In the genomic region with DNA sequence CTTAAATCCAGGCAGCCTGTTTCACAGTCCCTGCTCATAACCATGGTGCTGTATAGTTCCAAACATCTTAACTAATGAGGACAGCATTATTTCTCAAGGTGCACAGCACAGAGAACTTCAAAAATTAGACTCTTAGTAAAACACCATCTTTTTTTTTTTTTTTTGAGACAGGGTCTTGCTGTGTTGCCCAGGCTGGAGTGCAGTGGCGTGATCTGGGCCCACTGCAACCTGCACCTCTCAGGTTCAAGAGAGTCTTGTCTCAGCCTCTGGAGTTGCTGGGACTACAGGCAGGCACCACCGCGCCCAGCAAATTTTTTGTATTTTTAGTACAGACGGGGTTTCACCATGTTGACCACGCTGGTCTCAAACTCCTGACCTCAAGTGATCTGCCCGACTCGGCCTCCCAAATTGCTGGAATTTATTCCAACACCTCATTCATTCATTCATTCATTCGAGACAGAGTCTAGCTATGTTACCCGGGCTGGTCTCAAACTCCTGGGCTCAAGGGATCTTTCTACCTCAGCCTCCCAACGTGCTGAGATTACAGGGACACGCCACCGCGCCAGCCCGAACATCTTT, we compare ENCODE assay signal across 8 cellular contexts. TPM values are rescaled to one million over a fixed set of nuclear protein-coding genes. Genes with fewer than 3 reads are reported as not detected.
DNase-seq lines count a peak whose midpoint lies in the region; ATAC-seq, FAIRE-seq and TF ChIP-seq lines count a peak whose summit lies in the region.

No MANE protein-coding gene starts in this region.

- DNase-seq in A673 (ENCODE audit: low spot score) (no peak), brain microvascular endothelial cell (no peak), A172 (ENCODE audit: low spot score) (no peak), dedifferentiated amniotic fluid mesenchymal stem cell (ENCODE audit: extremely low spot score) (no peak), frontal cortex (ENCODE audit: low spot score in 2 of 2) (no peak), HuH-7 (ENCODE audit: low spot score) (no peak)

- no peaks in the 10 kb centered on the region for H3K36me3 ChIP-seq in A673 (ENCODE audit: insufficient read depth, low read length, poor library complexity, severe bottlenecking)
- H3K36me3 ChIP-seq in brain microvascular endothelial cell (replicated peaks), result no peaks in the 10 kb centered on the region

- no peak for FAIRE-seq in frontal cortex (lab: Jason Lieb, UNC)

- CTCF ChIA-PET in A673 (lab: Charles Lee), result no interaction called here

- ATAC-seq in HG02759 (IDR thresholded peaks at IDR 0.05; ENCODE audit: unreplicated experiment), result peak; percentile 18

- intact Hi-C loops in A673 (cut with micrococcal nuclease; ENCODE audit: unreplicated experiment), result no loop called here

- in situ Hi-C loops in brain microvascular endothelial cell (cut with HindIII; ENCODE audit: low pct_ligation_motif_present, low sequenced_read_pairs), result no loop called here

- H3K27ac ChIP-seq in A673 (ENCODE audit: low read depth, low read length, poor library complexity, severe bottlenecking), result peak overlapping the region; percentile 88
- peak overlapping the region; percentile 76 for H3K27ac ChIP-seq in brain microvascular endothelial cell

- H3K9me3 ChIP-seq in A673 (ENCODE audit: low read depth, low read length, poor library complexity, severe bottlenecking), result no peaks in the 10 kb centered on the region
- H3K9me3 ChIP-seq in mononuclear cell (ENCODE audit: low read depth, low read length), result no peaks in the 10 kb centered on the region

- H3K4me1 ChIP-seq in A673 (ENCODE audit: insufficient read depth, low read length, poor library complexity, severe bottlenecking), result no peaks in the 10 kb centered on the region
- H3K4me1 ChIP-seq in mononuclear cell (ENCODE audit: insufficient read depth, low read length), result peaks cover 18% of the 10 kb centered on the region

- H3K4me3 ChIP-seq in A673 (ENCODE audit: low read depth, low read length, poor library complexity, severe bottlenecking) (peak overlapping the region; percentile 82), brain microvascular endothelial cell (ENCODE audit: low read depth, low read length) (peak overlapping the region; percentile 70), mononuclear cell (ENCODE audit: low read length) (peak overlapping the region; percentile 91)

- POLR2A ChIA-PET in A673 (lab: Charles Lee; ENCODE audit: low non-redundant PET), result no interaction called here

- BruUV-seq in A673 (replicated peaks; lab: Mats Ljungman, UMichigan), result no TSS peak

- no peaks in the 10 kb centered on the region for H3K27me3 ChIP-seq in A673 (replicated peaks; ENCODE audit: insufficient read depth, low read depth, low read length, poor library complexity)
- H3K27me3 ChIP-seq in brain microvascular endothelial cell (replicated peaks), result no peaks in the 10 kb centered on the region
- H3K27me3 ChIP-seq in mononuclear cell (ENCODE audit: insufficient read depth, low read length), result no peaks in the 10 kb centered on the region

- no peak for TF ChIP-seq CTCF in A673 (conservative IDR thresholded peaks at IDR 0.05; ENCODE audit: low read depth, low read length)
- TF ChIP-seq CTCF in brain microvascular endothelial cell (IDR thresholded peaks at IDR 0.05; ENCODE audit: low read depth, low read length, missing control alignments), result no peak

RNA-seq across cellular contexts. Expression of a gene that starts 0.5 kb away (rescaled TPM):
- total RNA-seq in A673 (2021) (12.2 and 14.8 TPM in 2 replicates), mononuclear cell (3.0 TPM), frontal cortex (6.1 TPM)
- total RNA-seq in A172 (2014; rRNA removed; shearing (Covaris generic)), result 12.1 and 14.0 TPM in 2 replicates

RNA-seq across cellular contexts. Expression of a gene that starts 54.6 kb away (rescaled TPM):
- total RNA-seq in A673 (2021) (not detected in 2 replicates), mononuclear cell (not detected), frontal cortex (0.82 TPM)
- 0.21 TPM in 1 of 2 replicates, not detected in the other for total RNA-seq in A172 (2014; rRNA removed; shearing (Covaris generic))
